14 cellular contexts compared by ENCODE assay signal in genomic region chr4:89410687-89411086, GRCh38.
DNase-seq lines count a peak whose midpoint lies in the region; ATAC-seq, FAIRE-seq and TF ChIP-seq lines count a peak whose summit lies in the region.
"Had no signal": no experiment of that assay in that cellular context is flagged by ENCODE, and none has a peak within 500 bp of the region (broad histone marks: within the 10 kb centered on the region; RNA-seq: fewer than 3 reads in every experiment).

No MANE protein-coding gene starts in this region.

- no peaks in the 10 kb centered on the region for H3K4me1 ChIP-seq in endothelial cell of umbilical vein (ENCODE audit: control insufficient read depth, extremely low read depth, insufficient read depth, low read length)
- H3K4me1 ChIP-seq: upper lobe of left lung had no signal

- no peaks in the 10 kb centered on the region for H3K36me3 ChIP-seq in endothelial cell of umbilical vein (ENCODE audit: control insufficient read depth in 2 of 2, extremely low read depth in 1 of 2, insufficient read depth in 2 of 2, low read length in 2 of 2)
- H3K36me3 ChIP-seq: upper lobe of left lung had no signal

- BruUV-seq in endothelial cell of umbilical vein (replicated peaks; lab: Mats Ljungman, UMichigan): no TSS peak

- intact Hi-C loops in endothelial cell of umbilical vein (cut with micrococcal nuclease): no loop called here

- H3K27me3 Mint-ChIP-seq in activated CD4-positive, alpha-beta T cell treated with anti-CD3 and anti-CD28 coated beads, Interleukin-2, amount 10 ng/mL, durations not matched to agents 7 days and 5 days: no peaks in the 10 kb centered on the region

- dilution Hi-C loops in endothelial cell of umbilical vein (cut with MboI; ENCODE audit: extremely low pct_ligation_motif_present, low sequenced_read_pairs): no loop called here

- no peak overlapping the region for H3K4me3 ChIP-seq in endothelial cell of umbilical vein (replicated peaks in 1 of 3; ENCODE audit: insufficient read depth in 1 of 3, low read depth in 1 of 3, low read length in 3 of 3)
- H3K4me3 ChIP-seq: lung, upper lobe of left lung had no signal

- no peak overlapping the region for H3K4me3 Mint-ChIP-seq in activated CD4-positive, alpha-beta T cell treated with anti-CD3 and anti-CD28 coated beads, Interleukin-2, amount 10 ng/mL, durations not matched to agents 7 days and 5 days

- peaks cover 7% of the 10 kb centered on the region for H3K9me3 Mint-ChIP-seq in activated CD4-positive, alpha-beta T cell treated with anti-CD3 and anti-CD28 coated beads, Interleukin-2, amount 10 ng/mL, durations not matched to agents 7 days and 5 days

- CTCF ChIA-PET in endothelial cell of umbilical vein (lab: Charles Lee): interaction anchor here (1.1 kb wide), 1 partner anchor 18 kb away, joined by 3 read pairs; no protein-coding TSS in a partner anchor
- CTCF ChIA-PET in activated CD4-positive, alpha-beta T cell treated with anti-CD3 and anti-CD28 coated beads, Interleukin-2, amount 10 ng/mL, durations not matched to agents 7 days and 5 days (lab: Charles Lee): interaction anchor here (0.6 to 0.8 kb wide), 2 partner anchors 11 to 47 kb away, joined by 3 read pairs; no protein-coding TSS in a partner anchor

- H3K9ac ChIP-seq in endothelial cell of umbilical vein (replicated peaks; ENCODE audit: extremely low read depth, insufficient read depth, low read length): no peak overlapping the region

- no peak overlapping the region for H3K4me2 ChIP-seq in endothelial cell of umbilical vein (ENCODE audit: insufficient read depth, low read length)

- peak; percentile 3 for DNase-seq in AG09319 (ENCODE audit: extremely low read depth, low read depth)
- DNase-seq in NCI-H226: peak; percentile 84
- DNase-seq in endothelial cell of umbilical vein (ENCODE audit: low read depth, low spot score): no peak
- peak; percentile 48 for DNase-seq in myocyte (ENCODE audit: low read depth)
- no peak for DNase-seq in omental fat pad (ENCODE audit: low spot score)
- no peak for DNase-seq in activated CD4-positive, alpha-beta T cell treated with anti-CD3 and anti-CD28 coated beads, Interleukin-2, amount 10 ng/mL, durations not matched to agents 7 days and 5 days
- DNase-seq in NAMALWA (ENCODE audit: low spot score): no peak
- DNase-seq: AML-193; H7; stimulated activated CD8-positive, alpha-beta memory T cell treated with anti-CD3 and anti-CD28 coated beads, Interleukin-4, amount 100 ng/mL, for 48 hours; upper lobe of left lung had no signal

- H3K27ac ChIP-seq in endothelial cell of umbilical vein (ENCODE audit: insufficient read depth, low read depth, low read length): no peak overlapping the region
- H3K27ac ChIP-seq: upper lobe of left lung had no signal

- TF ChIP-seq POLR2A in endothelial cell of umbilical vein (IDR thresholded peaks at IDR 0.05; ENCODE audit: low read depth, low read length): no peak

- FAIRE-seq in endothelial cell of umbilical vein (lab: Jason Lieb, UNC): no peak

- POLR2A ChIA-PET in endothelial cell of umbilical vein (lab: Charles Lee): no interaction called here
- POLR2A ChIA-PET in activated CD4-positive, alpha-beta T cell treated with anti-CD3 and anti-CD28 coated beads, Interleukin-2, amount 10 ng/mL, durations not matched to agents 7 days and 5 days (lab: Charles Lee): no interaction called here

- no peaks in the 10 kb centered on the region for H3K9me1 ChIP-seq in endothelial cell of umbilical vein (replicated peaks; ENCODE audit: control insufficient read depth, extremely low read depth, insufficient read depth, low read length)

- no peak overlapping the region for H3K27ac Mint-ChIP-seq in activated CD4-positive, alpha-beta T cell treated with anti-CD3 and anti-CD28 coated beads, Interleukin-2, amount 10 ng/mL, durations not matched to agents 7 days and 5 days

- no peaks in the 10 kb centered on the region for H3K79me2 ChIP-seq in endothelial cell of umbilical vein (ENCODE audit: control insufficient read depth, insufficient read depth, low read length)

- TF ChIP-seq CTCF in AG09319 (IDR thresholded peaks at IDR 0.05; ENCODE audit: low read depth, low read length) (no peak), endothelial cell of umbilical vein (IDR thresholded peaks at IDR 0.05; ENCODE audit: extremely low read depth in 1 of 2, insufficient read depth in 1 of 2, low read depth in 1 of 2, low read length in 2 of 2) (no peak), omental fat pad (IDR thresholded peaks at IDR 0.05) (no peak)

- ATAC-seq in GM19455 (IDR thresholded peaks at IDR 0.05; ENCODE audit: unreplicated experiment): no peak
- ATAC-seq in omental fat pad (ENCODE audit: low FRiP score): no peak
- ATAC-seq: activated CD4-positive, CD25-positive, alpha-beta regulatory T cell treated with anti-CD3 and anti-CD28 coated beads, Interleukin-2, amount 50 U/mL, for 24 hours had no signal

- H3K4me1 Mint-ChIP-seq in activated CD4-positive, alpha-beta T cell treated with anti-CD3 and anti-CD28 coated beads, Interleukin-2, amount 10 ng/mL, durations not matched to agents 7 days and 5 days: no peaks in the 10 kb centered on the region

- no peaks in the 10 kb centered on the region for H3K9me3 ChIP-seq in endothelial cell of umbilical vein (replicated peaks; ENCODE audit: control insufficient read depth, insufficient read depth, low read length)
- H3K9me3 ChIP-seq: upper lobe of left lung had no signal

- H3K36me3 Mint-ChIP-seq in activated CD4-positive, alpha-beta T cell treated with anti-CD3 and anti-CD28 coated beads, Interleukin-2, amount 10 ng/mL, durations not matched to agents 7 days and 5 days (ENCODE audit: low read depth): peaks cover 2% of the 10 kb centered on the region

- no peaks in the 10 kb centered on the region for H4K20me1 ChIP-seq in endothelial cell of umbilical vein (replicated peaks; ENCODE audit: control insufficient read depth, extremely low read depth, insufficient read depth, low read length)

- peaks cover 0 to 2% of the 10 kb centered on the region in 2 experiments for H3K27me3 ChIP-seq in endothelial cell of umbilical vein (ENCODE audit: control insufficient read depth in 2 of 2, insufficient read depth in 2 of 2, low read length in 2 of 2)
- H3K27me3 ChIP-seq: upper lobe of left lung had no signal

- peak overlapping the region; percentile 24 for H2AFZ ChIP-seq in endothelial cell of umbilical vein (ENCODE audit: low read depth, low read length)

TF ChIP-seq in endothelial cell of umbilical vein, 7 proteins besides CTCF, POLR2A, EP300 and RAD21:
- TF ChIP-seq MYC (IDR thresholded peaks at IDR 0.05; ENCODE audit: low read depth, low read length) (no peak), JUN (IDR thresholded peaks at IDR 0.05; ENCODE audit: borderline replicate concordance, insufficient read depth, insufficient read length, low read depth) (no peak), FOS (IDR thresholded peaks at IDR 0.05; ENCODE audit: borderline replicate concordance, insufficient read depth, low read length) (no peak), POLR2AphosphoS5 (IDR thresholded peaks at IDR 0.05; ENCODE audit: insufficient read depth, low read depth, low read length) (no peak), MAX (IDR thresholded peaks at IDR 0.05; ENCODE audit: insufficient read depth, insufficient read length) (no peak), GATA2 (IDR thresholded peaks at IDR 0.05; ENCODE audit: insufficient read depth, insufficient read length, low read depth, low read length) (no peak), EZH2 (IDR thresholded peaks at IDR 0.05; ENCODE audit: borderline replicate concordance, low read depth, low read length, severe bottlenecking) (no peak)
TF ChIP-seq in endothelial cell of umbilical vein: peak in this region for 0.

Comparison
In these comparisons a context has a peak if more than half of its experiments do, and no peak if none do; other contexts are left out.
1. DNase-seq: peak in AG09319 (single experiment), NCI-H226 (single experiment) and myocyte (single experiment); none in endothelial cell of umbilical vein (single experiment), omental fat pad (single experiment), activated CD4-positive, alpha-beta T cell treated with anti-CD3 and anti-CD28 coated beads, Interleukin-2, amount 10 ng/mL, durations not matched to agents 7 days and 5 days (single experiment) and NAMALWA (single experiment).